ENCODE assay signal across 8 cellular contexts in the genomic region with DNA sequence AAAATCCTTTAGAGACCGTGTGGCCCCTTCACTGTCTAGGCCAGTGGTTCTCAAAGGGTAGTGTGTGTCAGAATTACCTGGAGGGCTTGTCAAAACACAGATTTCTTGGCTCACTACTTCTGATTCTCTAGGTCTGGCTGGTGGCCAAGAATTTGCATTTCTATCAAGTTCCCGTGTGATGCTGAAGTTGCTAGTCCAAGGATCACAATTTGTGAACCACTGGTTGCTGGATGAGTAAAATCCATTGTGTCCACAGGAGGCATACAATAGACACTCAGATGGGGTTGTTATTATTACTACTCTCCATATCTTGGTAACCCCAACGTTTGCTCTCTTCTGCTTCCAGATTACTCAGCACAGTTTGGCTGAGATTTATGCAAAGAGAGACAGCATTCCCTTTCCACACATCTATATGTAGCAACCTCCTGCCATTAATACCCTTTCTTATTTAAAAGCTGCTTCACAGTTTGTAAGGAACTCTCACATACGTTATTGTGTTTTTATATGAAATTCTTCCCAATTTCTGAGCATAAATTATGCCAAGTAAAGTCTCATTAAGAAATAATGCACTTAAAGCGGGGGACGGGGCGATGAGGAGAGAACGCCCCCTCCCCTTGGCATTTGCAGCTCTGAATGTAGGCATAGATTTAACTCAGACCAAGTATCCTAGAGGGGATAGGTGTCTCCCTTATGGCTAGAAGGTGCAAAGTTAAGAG. TPM values are rescaled to one million over a fixed set of nuclear protein-coding genes. Genes with fewer than 3 reads are reported as not detected.
A peak's percentile ranks its signal among the peaks of the same experiment; 100 is the strongest.
DNase-seq lines count a peak whose midpoint lies in the region; ATAC-seq, FAIRE-seq and TF ChIP-seq lines count a peak whose summit lies in the region.

No MANE protein-coding gene starts in this region.

- TF ChIP-seq CTCF in kidney (IDR thresholded peaks at IDR 0.05; ENCODE audit: borderline replicate concordance, extremely low read depth, insufficient read depth), result no peak

- no peak for ATAC-seq in GM19467 (IDR thresholded peaks at IDR 0.05; ENCODE audit: unreplicated experiment)
- ATAC-seq in HG03442 (IDR thresholded peaks at IDR 0.05; ENCODE audit: unreplicated experiment), result no peak

- H3K4me1 ChIP-seq in kidney (ENCODE audit: control insufficient read depth in 1 of 2, insufficient read depth in 1 of 2, low read depth in 1 of 2, low read length in 2 of 2), result peaks cover 15 to 16% of the 10 kb centered on the region in 2 donors
- H3K4me1 ChIP-seq in stomach smooth muscle (ENCODE audit: control insufficient read depth, insufficient read depth, low read length), result peaks cover 24% of the 10 kb centered on the region

- peak; percentile 39 for DNase-seq in DMS53 (lab: John Stamatoyannopoulos, UW)
- DNase-seq in M059J (ENCODE audit: low read depth), result peak; percentile 66
- no peak for DNase-seq in kidney
- DNase-seq in NK-92 (lab: John Stamatoyannopoulos, UW; ENCODE audit: unreplicated experiment), result no peak

- H3K9me3 ChIP-seq in kidney (ENCODE audit: control insufficient read depth in 1 of 2, low read length in 2 of 2) (no peaks in the 10 kb centered on the region), stomach smooth muscle (ENCODE audit: control insufficient read depth in 2 of 2, low read length in 2 of 2) (no peaks in the 10 kb centered on the region)

- H3K36me3 ChIP-seq in kidney (ENCODE audit: control insufficient read depth in 1 of 2, insufficient read depth in 2 of 2, low read length in 2 of 2) (no peaks in the 10 kb centered on the region), stomach smooth muscle (ENCODE audit: control insufficient read depth in 2 of 2, insufficient read depth in 2 of 2, low read length in 2 of 2) (no peaks in the 10 kb centered on the region)

- H3K9ac ChIP-seq in kidney (ENCODE audit: low read length in 2 of 2) (peak overlapping the region in 1 of 2 donors; percentile 65), stomach smooth muscle (ENCODE audit: low read length in 2 of 2) (peak overlapping the region; percentile 5 to 51)

- H3K27ac ChIP-seq in angular gyrus (ENCODE audit: low read depth, low read length), result peak overlapping the region; percentile 94
- no peak overlapping the region for H3K27ac ChIP-seq in kidney (ENCODE audit: low read depth in 2 of 2, low read length in 2 of 2)
- peak overlapping the region; percentile 24 for H3K27ac ChIP-seq in stomach smooth muscle (ENCODE audit: low read length)

- intact Hi-C loops in kidney (cut with DNase I), result no loop called here

- FAIRE-seq in kidney (lab: Jason Lieb, UNC), result no peak

- peak overlapping the region; percentile 74 to 81 for H3K4me3 ChIP-seq in kidney (ENCODE audit: low read length in 2 of 2)
- H3K4me3 ChIP-seq in stomach smooth muscle (ENCODE audit: low read length in 2 of 2), result peak overlapping the region; percentile 61 to 86

- no peaks in the 10 kb centered on the region for H3K27me3 ChIP-seq in stomach smooth muscle (ENCODE audit: control insufficient read depth in 1 of 2, insufficient read depth in 2 of 2, low read length in 2 of 2)

RNA-seq across cellular contexts. Expression of a gene that starts 0.7 kb away (rescaled TPM):
- total RNA-seq in M059J (2014; rRNA removed; shearing (Covaris generic)), result 0.69 and 2.7 TPM in 2 replicates
- total RNA-seq in kidney, result 1.3 TPM
- 3.5 TPM for polyA plus RNA-seq in kidney (ENCODE audit: insufficient read depth, low read depth, low replicate concordance)

RNA-seq across cellular contexts. Expression of a gene that starts 15.5 kb away (rescaled TPM):
- 5.3 and 7.4 TPM in 2 replicates for total RNA-seq in M059J (2014; rRNA removed; shearing (Covaris generic))
- total RNA-seq in kidney, result 17.8 TPM
- 5.6 TPM for polyA plus RNA-seq in kidney (ENCODE audit: insufficient read depth, low read depth, low replicate concordance)

Comparison
In these comparisons a context has a peak if more than half of its experiments do, and no peak if none do; other contexts are left out.
1. DNase-seq: peak in DMS53 (single experiment) and M059J (single experiment); none in kidney (single experiment) and NK-92 (single experiment).
2. H3K27ac ChIP-seq: peak in angular gyrus (single experiment) and stomach smooth muscle (single experiment); none in kidney (0 of 2).